22 cellular contexts compared by ENCODE assay signal in genomic region chr3:184078851-184079250, GRCh38. TPM values are rescaled to one million over a fixed set of nuclear protein-coding genes. Genes with fewer than 3 reads are reported as not detected.
"Had no signal": no experiment of that assay in that cellular context is flagged by ENCODE, and none has a peak within 500 bp of the region (broad histone marks: within the 10 kb centered on the region; RNA-seq: fewer than 3 reads in every experiment).

No MANE protein-coding gene starts in this region.

- H3K4me1 Mint-ChIP-seq: activated naive CD8-positive, alpha-beta T cell treated with anti-CD3 and anti-CD28 coated beads, Interleukin-2, amount 10 ng/mL, durations not matched to agents 7 days and 5 days; natural killer cell; stimulated activated memory B cell treated with anti-CD40 and anti-IgM and Interleukin-4, amounts not matched to agents 10 μg/mL and 1 μg/mL and 100 μg/mL, for 72 hours had no signal

- H3K4me3 Mint-ChIP-seq: activated naive CD8-positive, alpha-beta T cell treated with anti-CD3 and anti-CD28 coated beads, Interleukin-2, amount 10 ng/mL, durations not matched to agents 7 days and 5 days; endodermal cell; natural killer cell; stimulated activated memory B cell treated with anti-CD40 and anti-IgM and Interleukin-4, amounts not matched to agents 10 μg/mL and 1 μg/mL and 100 μg/mL, for 72 hours had no signal

- ATAC-seq: gastrocnemius medialis; heart left ventricle; mucosa of descending colon; natural killer cell; stimulated activated memory B cell treated with anti-CD40 and anti-IgM and Interleukin-4, amounts not matched to agents 10 μg/mL and 1 μg/mL and 100 μg/mL, for 72 hours had no signal

- DNase-seq: activated CD4-positive, alpha-beta T cell treated with anti-CD3 and anti-CD28 coated beads, Interleukin-2, amount 50 U/mL, for 4 hours; activated CD4-positive, CD25-positive, alpha-beta regulatory T cell treated with anti-CD3 and anti-CD28 coated beads, Interleukin-2, amount 50 U/mL, for 72 hours; activated naive CD4-positive, alpha-beta T cell; activated naive CD8-positive, alpha-beta T cell treated with anti-CD3 and anti-CD28 coated beads, Interleukin-2, amount 10 ng/mL, durations not matched to agents 7 days and 5 days; activated T-cell treated with anti-CD3 and anti-CD28 coated beads for 4 hours; anterior cingulate cortex; endodermal cell; gastrocnemius medialis; heart left ventricle; mucosa of descending colon; natural killer cell; posterior cingulate gyrus; retina; T1000; tibial artery had no signal

- H3K4me1 ChIP-seq: gastrocnemius medialis, heart left ventricle, tibial artery, vagina had no signal

- H3K27ac Mint-ChIP-seq: activated naive CD8-positive, alpha-beta T cell treated with anti-CD3 and anti-CD28 coated beads, Interleukin-2, amount 10 ng/mL, durations not matched to agents 7 days and 5 days; endodermal cell; natural killer cell; stimulated activated memory B cell treated with anti-CD40 and anti-IgM and Interleukin-4, amounts not matched to agents 10 μg/mL and 1 μg/mL and 100 μg/mL, for 72 hours had no signal

- H3K9me3 Mint-ChIP-seq: endodermal cell; natural killer cell; stimulated activated memory B cell treated with anti-CD40 and anti-IgM and Interleukin-4, amounts not matched to agents 10 μg/mL and 1 μg/mL and 100 μg/mL, for 72 hours had no signal

- H3K36me3 ChIP-seq: gastrocnemius medialis, heart left ventricle, neutrophil, tibial artery, vagina had no signal

- H3K27ac ChIP-seq: gastrocnemius medialis, heart left ventricle, neutrophil, tibial artery, vagina had no signal

- H3K27me3 ChIP-seq: gastrocnemius medialis, heart left ventricle, neutrophil, tibial artery, vagina had no signal

- H3K9me3 ChIP-seq: gastrocnemius medialis, heart left ventricle, mucosa of descending colon, neutrophil, tibial artery, vagina had no signal

- H3K4me3 ChIP-seq: gastrocnemius medialis, heart left ventricle, mucosa of descending colon, tibial artery, vagina had no signal

- H3K36me3 Mint-ChIP-seq: activated naive CD8-positive, alpha-beta T cell treated with anti-CD3 and anti-CD28 coated beads, Interleukin-2, amount 10 ng/mL, durations not matched to agents 7 days and 5 days; natural killer cell; stimulated activated memory B cell treated with anti-CD40 and anti-IgM and Interleukin-4, amounts not matched to agents 10 μg/mL and 1 μg/mL and 100 μg/mL, for 72 hours had no signal

RNA-seq across cellular contexts. Expression of gene HTR3E, which starts 18.0 kb away (rescaled TPM):
- total RNA-seq: activated naive CD8-positive, alpha-beta T cell treated with anti-CD3 and anti-CD28 coated beads, Interleukin-2, amount 10 ng/mL, durations not matched to agents 7 days and 5 days; bronchial epithelial cell; cerebellum; dermis microvascular lymphatic vessel endothelial cell; endodermal cell; epithelial cell of proximal tubule; gastrocnemius medialis; heart left ventricle; natural killer cell; vagina had no signal
- polyA plus RNA-seq: heart left ventricle had no signal

RNA-seq across cellular contexts. Expression of gene HTR3C, which starts 26.0 kb away (rescaled TPM):
- total RNA-seq: activated naive CD8-positive, alpha-beta T cell treated with anti-CD3 and anti-CD28 coated beads, Interleukin-2, amount 10 ng/mL, durations not matched to agents 7 days and 5 days; bronchial epithelial cell; cerebellum; endodermal cell; epithelial cell of proximal tubule; gastrocnemius medialis; heart left ventricle; natural killer cell; vagina had no signal
- polyA plus RNA-seq: heart left ventricle had no signal

RNA-seq across cellular contexts. Expression of gene HTR3D, which starts 47.3 kb away (rescaled TPM):
- total RNA-seq: activated naive CD8-positive, alpha-beta T cell treated with anti-CD3 and anti-CD28 coated beads, Interleukin-2, amount 10 ng/mL, durations not matched to agents 7 days and 5 days; bronchial epithelial cell; cerebellum; dermis microvascular lymphatic vessel endothelial cell; endodermal cell; epithelial cell of proximal tubule; gastrocnemius medialis; heart left ventricle; mucosa of descending colon; natural killer cell; vagina had no signal
- polyA plus RNA-seq: heart left ventricle had no signal
